Comparison of ENCODE assay signal across 29 cellular contexts in the genomic region with DNA sequence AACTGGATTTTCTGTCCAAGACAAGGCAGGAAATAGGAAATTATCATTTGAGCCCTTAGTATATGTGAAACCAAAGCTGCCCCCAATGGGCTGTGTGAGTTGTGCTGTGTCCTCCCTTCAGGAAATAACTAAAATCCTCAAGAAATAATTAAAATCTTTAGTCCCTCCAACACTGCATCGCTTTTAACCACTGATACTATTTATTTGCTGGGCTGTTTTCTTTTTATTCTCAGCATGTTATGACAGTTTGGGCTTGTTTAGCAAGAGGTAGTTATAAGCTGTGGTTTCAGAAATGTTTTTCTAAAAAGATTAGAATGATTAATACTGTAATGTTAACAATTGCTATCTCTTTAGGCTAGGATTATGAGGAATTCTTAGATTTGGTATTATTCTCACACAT.
"Had no signal": no experiment of that assay in that cellular context is flagged by ENCODE, and none has a peak within 500 bp of the region (broad histone marks: within the 10 kb centered on the region; RNA-seq: fewer than 3 reads in every experiment).

No MANE protein-coding gene starts in this region.

- ATAC-seq: activated CD8-positive, alpha-beta memory T cell treated with anti-CD3 and anti-CD28 coated beads, Interleukin-2, amount 10 ng/mL, durations not matched to agents 7 days and 5 days; activated CD8-positive, alpha-beta T cell treated with anti-CD3 and anti-CD28 coated beads for 36 hours; left ventricle myocardium superior; natural killer cell; sciatic nerve; stimulated activated effector memory CD8-positive, alpha-beta T cell treated with anti-CD3 and anti-CD28 coated beads, Interleukin-12 subunit alpha, Interleukin-12 subunit beta, amount 100 ng/mL, for 72 hours had no signal

- H3K4me1 Mint-ChIP-seq: activated CD4-positive, alpha-beta T cell treated with anti-CD3 and anti-CD28 coated beads, Interleukin-2, amount 10 ng/mL, durations not matched to agents 7 days and 5 days; activated CD8-positive, alpha-beta memory T cell treated with anti-CD3 and anti-CD28 coated beads, Interleukin-2, amount 10 ng/mL, durations not matched to agents 7 days and 5 days; activated naive CD4-positive, alpha-beta T cell treated with anti-CD3 and anti-CD28 coated beads, Interleukin-2, amount 50 U/mL, for 24 hours; immature natural killer cell; natural killer cell; stimulated activated effector memory CD8-positive, alpha-beta T cell treated with anti-CD3 and anti-CD28 coated beads, Interleukin-12 subunit alpha, Interleukin-12 subunit beta, amount 100 ng/mL, for 72 hours had no signal

- H3K27me3 Mint-ChIP-seq: activated CD4-positive, alpha-beta T cell treated with anti-CD3 and anti-CD28 coated beads, Interleukin-2, amount 10 ng/mL, durations not matched to agents 7 days and 5 days; activated CD8-positive, alpha-beta memory T cell treated with anti-CD3 and anti-CD28 coated beads, Interleukin-2, amount 10 ng/mL, durations not matched to agents 7 days and 5 days; activated CD8-positive, alpha-beta T cell treated with anti-CD3 and anti-CD28 coated beads for 36 hours; activated naive CD4-positive, alpha-beta T cell treated with anti-CD3 and anti-CD28 coated beads, Interleukin-2, amount 50 U/mL, for 24 hours; dendritic cell treated with granulocyte-macrophage colony-stimulating factor and Interleukin-4, amounts not matched to agents 40 ng/mL and 50 ng/mL, for 4 days had no signal

- DNase-seq: activated CD4-positive, alpha-beta T cell treated with anti-CD3 and anti-CD28 coated beads, Interleukin-2, amount 10 ng/mL, durations not matched to agents 7 days and 5 days; activated CD4-positive, CD25-positive, alpha-beta regulatory T cell treated with anti-CD3 and anti-CD28 coated beads, Interleukin-2, amount 50 U/mL, for 72 hours; activated CD8-positive, alpha-beta memory T cell treated with anti-CD3 and anti-CD28 coated beads, Interleukin-2, amount 10 ng/mL, durations not matched to agents 7 days and 5 days; activated CD8-positive, alpha-beta T cell treated with anti-CD3 and anti-CD28 coated beads for 36 hours; activated gamma-delta T cell; activated T-cell treated with anti-CD3 and anti-CD28 coated beads for 4 hours; effector CD4-positive, alpha-beta T cell; erythroblast; glutamatergic neuron; immature natural killer cell; left ventricle myocardium superior; mammary epithelial cell; midbrain; natural killer cell; small intestine; stimulated activated CD4-positive, alpha-beta T cell treated with anti-CD3 and anti-CD28 coated beads, Interleukin-2, amount 100 ng/mL, for 24 hours; stomach; transverse colon; WERI-Rb-1 had no signal

- H3K4me3 Mint-ChIP-seq: activated CD4-positive, alpha-beta T cell treated with anti-CD3 and anti-CD28 coated beads, Interleukin-2, amount 10 ng/mL, durations not matched to agents 7 days and 5 days; activated CD8-positive, alpha-beta memory T cell treated with anti-CD3 and anti-CD28 coated beads, Interleukin-2, amount 10 ng/mL, durations not matched to agents 7 days and 5 days; activated CD8-positive, alpha-beta T cell treated with anti-CD3 and anti-CD28 coated beads for 36 hours; activated naive CD4-positive, alpha-beta T cell treated with anti-CD3 and anti-CD28 coated beads, Interleukin-2, amount 50 U/mL, for 24 hours; activated T-helper 1 cell treated with anti-CD3 and anti-CD28 coated beads, Interleukin-12 subunit alpha, Interleukin-12 subunit beta, Interleukin-2, Interleukin-4 antibody, amounts not matched to agents 30 ng/mL and 10 ng/mL and 1 ng/mL, durations not matched to agents 14 hours and 24 hours and 36 hours; dendritic cell treated with granulocyte-macrophage colony-stimulating factor and Interleukin-4, amounts not matched to agents 40 ng/mL and 50 ng/mL, for 4 days; immature natural killer cell; natural killer cell; stimulated activated effector memory CD8-positive, alpha-beta T cell treated with anti-CD3 and anti-CD28 coated beads, Interleukin-12 subunit alpha, Interleukin-12 subunit beta, amount 100 ng/mL, for 72 hours; T-helper 2 cell treated with Interferon-gamma antibody and Interleukin-4, amounts not matched to agents 5 μg/mL and 100 μg/mL, for 36 hours had no signal

- H3K36me3 Mint-ChIP-seq: activated CD8-positive, alpha-beta memory T cell treated with anti-CD3 and anti-CD28 coated beads, Interleukin-2, amount 10 ng/mL, durations not matched to agents 7 days and 5 days; activated naive CD4-positive, alpha-beta T cell treated with anti-CD3 and anti-CD28 coated beads, Interleukin-2, amount 50 U/mL, for 24 hours; immature natural killer cell; stimulated activated effector memory CD8-positive, alpha-beta T cell treated with anti-CD3 and anti-CD28 coated beads, Interleukin-12 subunit alpha, Interleukin-12 subunit beta, amount 100 ng/mL, for 72 hours had no signal

- H3K4me3 ChIP-seq: ascending aorta, cardiac muscle cell, hepatocyte, stomach, suprapubic skin, transverse colon had no signal

- H3K27ac Mint-ChIP-seq: activated CD4-positive, alpha-beta T cell treated with anti-CD3 and anti-CD28 coated beads, Interleukin-2, amount 10 ng/mL, durations not matched to agents 7 days and 5 days; activated CD8-positive, alpha-beta memory T cell treated with anti-CD3 and anti-CD28 coated beads, Interleukin-2, amount 10 ng/mL, durations not matched to agents 7 days and 5 days; activated CD8-positive, alpha-beta T cell treated with anti-CD3 and anti-CD28 coated beads for 36 hours; activated naive CD4-positive, alpha-beta T cell treated with anti-CD3 and anti-CD28 coated beads, Interleukin-2, amount 50 U/mL, for 24 hours; activated T-helper 1 cell treated with anti-CD3 and anti-CD28 coated beads, Interleukin-12 subunit alpha, Interleukin-12 subunit beta, Interleukin-2, Interleukin-4 antibody, amounts not matched to agents 30 ng/mL and 10 ng/mL and 1 ng/mL, durations not matched to agents 14 hours and 24 hours and 36 hours; dendritic cell treated with granulocyte-macrophage colony-stimulating factor and Interleukin-4, amounts not matched to agents 40 ng/mL and 50 ng/mL, for 4 days; immature natural killer cell; natural killer cell; stimulated activated effector memory CD8-positive, alpha-beta T cell treated with anti-CD3 and anti-CD28 coated beads, Interleukin-12 subunit alpha, Interleukin-12 subunit beta, amount 100 ng/mL, for 72 hours; T-helper 2 cell treated with Interferon-gamma antibody and Interleukin-4, amounts not matched to agents 5 μg/mL and 100 μg/mL, for 36 hours had no signal
